In genomic region chr6:77458421-77458820, GRCh38 we compare ENCODE assay signal across 18 cellular contexts. TPM values are rescaled to one million over a fixed set of nuclear protein-coding genes. Genes with fewer than 3 reads are reported as not detected.
A peak's percentile ranks its signal among the peaks of the same experiment; 100 is the strongest.
DNase-seq lines count a peak whose midpoint lies in the region; ATAC-seq and TF ChIP-seq lines count a peak whose summit lies in the region.
"Had no signal": no experiment of that assay in that cellular context is flagged by ENCODE, and none has a peak within 500 bp of the region (broad histone marks: within the 10 kb centered on the region; RNA-seq: fewer than 3 reads in every experiment).

No MANE protein-coding gene starts in this region.

- peaks cover 2% of the 10 kb centered on the region for H3K4me1 Mint-ChIP-seq in activated T-helper 2 cell treated with anti-CD3 and anti-CD28 coated beads, Interferon-gamma antibody, Interleukin-2, Interleukin-4, amounts not matched to agents 10 μg/mL and 5 μg/mL and 100 μg/mL, durations not matched to agents 14 hours and 24 hours and 36 hours (ENCODE audit: low read depth)

- H3K9me3 Mint-ChIP-seq in activated T-helper 2 cell treated with anti-CD3 and anti-CD28 coated beads, Interferon-gamma antibody, Interleukin-2, Interleukin-4, amounts not matched to agents 10 μg/mL and 5 μg/mL and 100 μg/mL, durations not matched to agents 14 hours and 24 hours and 36 hours: no peaks in the 10 kb centered on the region

- H3K27me3 ChIP-seq in BE2C (peaks cover 33% of the 10 kb centered on the region), ascending aorta (no peaks in the 10 kb centered on the region), esophagus muscularis mucosa (peaks cover 0 to 19% (median 2%) of the 10 kb centered on the region in 4 donors), smooth muscle cell (ENCODE audit: low read depth) (peaks cover 15% of the 10 kb centered on the region), sigmoid colon (peaks cover 5 to 39% (median 17%) of the 10 kb centered on the region in 3 donors)
- H3K27me3 ChIP-seq: BLaER1, SJCRH30 had no signal

- H3K9ac ChIP-seq in smooth muscle cell (ENCODE audit: low read depth): no peak overlapping the region
- H3K9ac ChIP-seq: BLaER1 had no signal

- 0 out of 2 replicates have a peak, but pooled peaks have one; percentile 2 for TF ChIP-seq CTCF in BE2C (IDR thresholded peaks at IDR 0.05; ENCODE audit: low read depth, low read length)
- TF ChIP-seq CTCF in ascending aorta (IDR thresholded peaks at IDR 0.05): no peak
- TF ChIP-seq CTCF in esophagus muscularis mucosa (IDR thresholded peaks at IDR 0.05): no peak
- TF ChIP-seq CTCF in smooth muscle cell (IDR thresholded peaks at IDR 0.05; ENCODE audit: borderline replicate concordance, insufficient read depth, poor library complexity, severe bottlenecking): no peak
- no peak for TF ChIP-seq CTCF in lower leg skin (IDR thresholded peaks at IDR 0.05)
- no peak for TF ChIP-seq CTCF in sigmoid colon (IDR thresholded peaks at IDR 0.05)

- H3K27ac ChIP-seq in ascending aorta (peak overlapping the region; percentile 63 to 68), esophagus muscularis mucosa (replicated peaks in 1 of 4) (peak overlapping the region in 3 of 4 donors; percentile 4 to 24 (median 11)), smooth muscle cell (ENCODE audit: low read depth) (no peak overlapping the region), sigmoid colon (no peak overlapping the region)
- H3K27ac ChIP-seq: 22Rv1, BLaER1, SJCRH30 had no signal

- no peak overlapping the region for H3K4me2 ChIP-seq in smooth muscle cell
- H3K4me2 ChIP-seq: BLaER1 had no signal

- peak overlapping the region; percentile 28 for H2AFZ ChIP-seq in smooth muscle cell (ENCODE audit: low read depth)

- no peak overlapping the region for H3K4me3 Mint-ChIP-seq in activated T-helper 2 cell treated with anti-CD3 and anti-CD28 coated beads, Interferon-gamma antibody, Interleukin-2, Interleukin-4, amounts not matched to agents 10 μg/mL and 5 μg/mL and 100 μg/mL, durations not matched to agents 14 hours and 24 hours and 36 hours (ENCODE audit: low read depth)
- H3K4me3 Mint-ChIP-seq: CD4-positive, CD25-positive, alpha-beta regulatory T cell had no signal

- intact Hi-C loops in ascending aorta (cut with DNase I): loop anchor here (5.0 to 10.0 kb wide), 2 partner anchors 91 to 164 kb away; no protein-coding TSS in a partner anchor
- intact Hi-C loops in esophagus muscularis mucosa (cut with DNase I): loop anchor here (10.0 kb wide), 1 partner anchor 1524 kb away; no protein-coding TSS in a partner anchor
- intact Hi-C loops in lower leg skin (cut with DNase I; ENCODE audit: low total_unique reads): no loop called here
- intact Hi-C loops in sigmoid colon (cut with DNase I): loop anchor here (10.0 kb wide), 1 partner anchor 1524 kb away; no protein-coding TSS in a partner anchor
- intact Hi-C loops in activated T-helper 2 cell treated with anti-CD3 and anti-CD28 coated beads, Interferon-gamma antibody, Interleukin-2, Interleukin-4, amounts not matched to agents 10 μg/mL and 5 μg/mL and 100 μg/mL, durations not matched to agents 14 hours and 24 hours and 36 hours (cut with micrococcal nuclease): loop anchor here (5.0 kb wide), 1 partner anchor 1526 kb away; no protein-coding TSS in a partner anchor

- no peak for TF ChIP-seq EP300 in esophagus muscularis mucosa (IDR thresholded peaks at IDR 0.05)
- TF ChIP-seq EP300 in sigmoid colon (IDR thresholded peaks at IDR 0.05): no peak

- ATAC-seq in activated CD4-positive, CD25-positive, alpha-beta regulatory T cell treated with anti-CD3 and anti-CD28 coated beads, Interleukin-2, amount 50 U/mL, for 24 hours: no peak

- no peaks in the 10 kb centered on the region for H3K79me2 ChIP-seq in smooth muscle cell (ENCODE audit: low read depth)

- H3F3A ChIP-seq in smooth muscle cell (ENCODE audit: low read depth): peaks cover 6% of the 10 kb centered on the region

- no peaks in the 10 kb centered on the region for H4K20me1 ChIP-seq in smooth muscle cell (ENCODE audit: low read depth)
- H4K20me1 ChIP-seq: BLaER1 had no signal

- no peaks in the 10 kb centered on the region for H3K36me3 ChIP-seq in BE2C
- no peaks in the 10 kb centered on the region for H3K36me3 ChIP-seq in ascending aorta
- no peaks in the 10 kb centered on the region for H3K36me3 ChIP-seq in esophagus muscularis mucosa
- H3K36me3 ChIP-seq in smooth muscle cell (ENCODE audit: low read depth): no peaks in the 10 kb centered on the region
- no peaks in the 10 kb centered on the region for H3K36me3 ChIP-seq in sigmoid colon
- H3K36me3 ChIP-seq: BLaER1, SJCRH30 had no signal

- H3K9me3 ChIP-seq in BE2C (no peaks in the 10 kb centered on the region; the same call in 1 of the 2 replicates), ascending aorta (no peaks in the 10 kb centered on the region), esophagus muscularis mucosa (no peaks in the 10 kb centered on the region), smooth muscle cell (replicated peaks; ENCODE audit: low read depth) (no peaks in the 10 kb centered on the region), sigmoid colon (no peaks in the 10 kb centered on the region)
- H3K9me3 ChIP-seq: SJCRH30 had no signal

- no peaks in the 10 kb centered on the region for H3K36me3 Mint-ChIP-seq in activated T-helper 2 cell treated with anti-CD3 and anti-CD28 coated beads, Interferon-gamma antibody, Interleukin-2, Interleukin-4, amounts not matched to agents 10 μg/mL and 5 μg/mL and 100 μg/mL, durations not matched to agents 14 hours and 24 hours and 36 hours (ENCODE audit: low read depth)
- H3K36me3 Mint-ChIP-seq: CD4-positive, CD25-positive, alpha-beta regulatory T cell had no signal

- TF ChIP-seq POLR2A in esophagus muscularis mucosa (IDR thresholded peaks at IDR 0.05; ENCODE audit: low read depth) (no peak), lower leg skin (IDR thresholded peaks at IDR 0.05) (no peak), sigmoid colon (IDR thresholded peaks at IDR 0.05) (no peak)

- H3K27me3 Mint-ChIP-seq in activated T-helper 2 cell treated with anti-CD3 and anti-CD28 coated beads, Interferon-gamma antibody, Interleukin-2, Interleukin-4, amounts not matched to agents 10 μg/mL and 5 μg/mL and 100 μg/mL, durations not matched to agents 14 hours and 24 hours and 36 hours (ENCODE audit: low read depth): peaks cover 18% of the 10 kb centered on the region

- DNase-seq in BE2C (no peak), ascending aorta (ENCODE audit: low spot score in 2 of 2) (no peak), esophagus muscularis mucosa (ENCODE audit: extremely low spot score) (no peak), smooth muscle cell (lab: John Stamatoyannopoulos, UW; ENCODE audit: unreplicated experiment) (no peak), lower leg skin (ENCODE audit: low spot score in 2 of 2) (no peak), sigmoid colon (no peak)
- DNase-seq in activated T-helper 2 cell treated with anti-CD3 and anti-CD28 coated beads, Interferon-gamma antibody, Interleukin-2, Interleukin-4, amounts not matched to agents 10 μg/mL and 5 μg/mL and 100 μg/mL, durations not matched to agents 14 hours and 24 hours and 36 hours (ENCODE audit: low spot score): no peak
- DNase-seq: NCI-H1417 treated with DMSO at 0.1 percent for 48 hours, NCI-H187 treated with DMSO at 0.1 percent for 48 hours, NCI-H2107, NCI-H524 treated with DMSO at 0.1 percent for 48 hours had no signal

- WGBS in esophagus muscularis mucosa: 68% methylated on average over 1 of the region's 1 CpG
- WGBS in smooth muscle cell (ENCODE audit: low lambda C conversion rate): 100% methylated on average over 1 of the region's 1 CpG
- 89 to 94% methylated on average over 1 of the region's 1 CpG for WGBS in lower leg skin, 2 donors
- WGBS in sigmoid colon, 2 donors: 76 to 86% methylated on average over 1 of the region's 1 CpG

- H3K27ac Mint-ChIP-seq in activated T-helper 2 cell treated with anti-CD3 and anti-CD28 coated beads, Interferon-gamma antibody, Interleukin-2, Interleukin-4, amounts not matched to agents 10 μg/mL and 5 μg/mL and 100 μg/mL, durations not matched to agents 14 hours and 24 hours and 36 hours: no peak overlapping the region
- H3K27ac Mint-ChIP-seq: CD4-positive, CD25-positive, alpha-beta regulatory T cell had no signal

- H3K4me3 ChIP-seq in BE2C (ENCODE audit: low read depth, low read length) (no peak overlapping the region), ascending aorta (no peak overlapping the region), esophagus muscularis mucosa (no peak overlapping the region), smooth muscle cell (no peak overlapping the region), lower leg skin (ENCODE audit: low read depth, poor library complexity, severe bottlenecking) (no peak overlapping the region), sigmoid colon (no peak overlapping the region)
- H3K4me3 ChIP-seq: BLaER1, SJCRH30 had no signal

- H3K4me1 ChIP-seq in BE2C: peaks cover 10% of the 10 kb centered on the region
- H3K4me1 ChIP-seq in ascending aorta: peaks cover 2 to 8% of the 10 kb centered on the region in 2 donors
- peaks cover 0 to 39% (median 20%) of the 10 kb centered on the region in 4 donors for H3K4me1 ChIP-seq in esophagus muscularis mucosa
- no peaks in the 10 kb centered on the region for H3K4me1 ChIP-seq in smooth muscle cell (ENCODE audit: low read depth)
- peaks cover 0 to 11% (median 6%) of the 10 kb centered on the region in 4 donors for H3K4me1 ChIP-seq in sigmoid colon
- H3K4me1 ChIP-seq: BLaER1 had no signal

RNA-seq across cellular contexts. Expression of gene HTR1B, which starts 4.9 kb away (rescaled TPM):
- not detected for polyA plus RNA-seq in BE2C (2012; ENCODE audit: insufficient read depth, insufficient read length, low read depth)
- 12.0 TPM for total RNA-seq in ascending aorta
- total RNA-seq in esophagus muscularis mucosa: 1 to 10 TPM; 1.2 to 2.6 (median 1.9) TPM
- total RNA-seq in smooth muscle cell: 0.13 TPM in 1 of 2 replicates, not detected in the other
- polyA plus RNA-seq in smooth muscle cell: 0.13 TPM in 1 of 2 replicates, not detected in the other
- total RNA-seq in lower leg skin: under 1 TPM in 1 of 4 donors, not detected in 3; 0.39 TPM
- total RNA-seq in sigmoid colon: under 1 TPM in 1 of 4 donors, not detected in 3; 0.68 TPM
- polyA plus RNA-seq in sigmoid colon: under 1 TPM in 1 of 3 donors, not detected in 2; 0.04 TPM
- total RNA-seq in activated T-helper 2 cell treated with anti-CD3 and anti-CD28 coated beads, Interferon-gamma antibody, Interleukin-2, Interleukin-4, amounts not matched to agents 10 μg/mL and 5 μg/mL and 100 μg/mL, durations not matched to agents 14 hours and 24 hours and 36 hours: not detected in 2 replicates
- total RNA-seq: CD4-positive, CD25-positive, alpha-beta regulatory T cell; H4; Right ventricle myocardium inferior; SJCRH30 had no signal
- polyA plus RNA-seq: CD4-positive, CD25-positive, alpha-beta regulatory T cell had no signal

Comparison
In these comparisons a context has a peak if more than half of its experiments do, and no peak if none do; other contexts are left out.
1. H3K27ac ChIP-seq: peak in ascending aorta (2 of 2) and esophagus muscularis mucosa (3 of 4); none in smooth muscle cell (single experiment) and sigmoid colon (0 of 4).